In the genomic region with DNA sequence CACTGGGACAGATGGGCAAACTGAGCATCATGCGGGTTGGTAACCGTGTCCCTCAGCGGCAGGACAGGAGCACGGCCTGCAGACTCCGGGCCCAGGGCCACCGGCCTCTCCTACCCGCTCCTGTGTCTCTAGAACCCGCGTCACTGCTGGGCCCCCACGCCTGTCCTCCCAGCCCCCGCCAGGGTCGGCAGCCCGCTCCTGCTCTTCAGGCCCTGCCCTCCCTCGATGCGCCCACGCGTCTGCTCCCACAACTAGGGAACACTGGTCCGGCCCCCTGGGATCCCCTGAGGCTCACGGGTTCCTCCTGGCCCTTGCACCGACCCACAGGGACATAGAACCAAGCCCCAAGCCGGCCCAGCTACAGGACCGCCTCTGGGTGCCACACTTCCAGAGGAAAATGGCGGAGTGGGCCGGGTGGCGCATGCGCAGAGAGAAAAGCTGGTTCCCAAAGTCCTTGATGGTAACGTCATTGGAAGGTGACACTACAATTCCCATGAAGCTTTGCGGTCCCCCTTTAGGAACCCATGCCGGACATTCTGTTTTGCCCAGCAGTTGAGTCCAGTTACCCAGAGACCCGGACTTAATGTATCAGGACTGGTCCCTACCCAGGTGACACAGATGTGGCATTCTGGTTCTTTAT, we compare ENCODE assay signal across 8 cellular contexts.
A peak's percentile ranks its signal among the peaks of the same experiment; 100 is the strongest.
DNase-seq lines count a peak whose midpoint lies in the region; FAIRE-seq and TF ChIP-seq lines count a peak whose summit lies in the region.
"Not testable (repeated sequence)": the region's sequence is repeated elsewhere in the genome, so short reads cannot be mapped to it uniquely, and the experiment has no call there.

No MANE protein-coding gene starts in this region.

- FAIRE-seq in urothelium cell line (lab: Jason Lieb, UNC): not testable (repeated sequence)

- CTCF ChIA-PET in BJ (lab: Yijun Ruan, JAX); HEK293T (lab: Yijun Ruan, JAX): not testable (repeated sequence)

- H3K36me3 ChIP-seq in BJ (ENCODE audit: control insufficient read depth, insufficient read depth, low read length): not testable (repeated sequence)

- H3K4me3 ChIP-seq in BJ (ENCODE audit: low read depth, low read length) (peak overlapping the region; percentile 16; the same call in 1 of the 2 replicates), LNCaP clone FGC (ENCODE audit: low read depth, low read length) (peak overlapping the region; percentile 65), fibroblast of pulmonary artery (replicated peaks; ENCODE audit: low read depth, low read length) (peak overlapping the region; percentile 27)

- H3K27me3 ChIP-seq in BJ (ENCODE audit: control insufficient read depth, insufficient read depth, low read length): not testable (repeated sequence)

- in situ Hi-C loops in T47D (cut with HindIII; ENCODE audit: low pct_unique_long_range_greater_than_20kb, low sequenced_read_pairs): not testable (repeated sequence)

- not testable (repeated sequence) for DNase-seq in BJ (ENCODE audit: low read depth); fibroblast of pulmonary artery (ENCODE audit: low read depth)
- peak; percentile 0 for DNase-seq in HEK293T (ENCODE audit: extremely low spot score)
- peak; percentile 79 for DNase-seq in LNCaP clone FGC (ENCODE audit: low read depth)
- peak; percentile 63 for DNase-seq in SK-N-DZ (ENCODE audit: low spot score)
- DNase-seq in T47D (ENCODE audit: low read depth in 1 of 2, low spot score in 1 of 2): peak; percentile 14 to 75
- peak; percentile 2 for DNase-seq in inferior parietal cortex (ENCODE audit: extremely low spot score)
- DNase-seq in urothelium cell line (ENCODE audit: low spot score): peak; percentile 65

- not testable (repeated sequence) for TF ChIP-seq CTCF in BJ (IDR thresholded peaks at IDR 0.05; ENCODE audit: insufficient read depth, low read depth, low read length); LNCaP clone FGC (IDR thresholded peaks at IDR 0.05; ENCODE audit: control insufficient read depth, extremely low read depth, insufficient read depth); fibroblast of pulmonary artery (IDR thresholded peaks at IDR 0.05; ENCODE audit: low read length, missing control alignments)

- POLR2A ChIA-PET in BJ (lab: Charles Lee); HEK293T (lab: Yijun Ruan, JAX): not testable (repeated sequence)
